20 cellular contexts compared by ENCODE assay signal in the genomic region with DNA sequence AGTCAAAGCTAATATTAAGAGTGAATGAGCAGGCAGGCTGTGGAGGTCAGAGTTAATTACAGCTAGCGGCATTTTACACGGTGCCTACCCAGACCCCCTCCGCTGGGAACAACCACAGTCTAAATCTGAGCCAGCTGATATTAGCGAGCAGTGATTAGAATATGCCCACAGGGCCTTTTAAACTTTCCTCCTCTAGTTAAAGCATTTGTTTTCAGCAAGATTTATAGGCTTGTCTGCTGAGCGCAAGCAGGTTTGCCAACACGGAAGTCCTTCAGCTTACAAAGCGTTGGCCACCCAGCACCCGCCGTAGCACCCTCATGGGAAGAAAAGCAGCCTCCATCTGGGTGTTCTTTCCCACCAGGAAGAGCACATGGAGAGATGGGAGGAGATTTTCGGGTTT.
DNase-seq lines count a peak whose midpoint lies in the region; ATAC-seq and TF ChIP-seq lines count a peak whose summit lies in the region.
"Had no signal": no experiment of that assay in that cellular context is flagged by ENCODE, and none has a peak within 500 bp of the region (broad histone marks: within the 10 kb centered on the region; RNA-seq: fewer than 3 reads in every experiment).

No MANE protein-coding gene starts in this region.

- TF ChIP-seq CTCF in mucosa of descending colon (IDR thresholded peaks at IDR 0.05) (no peak), PC-3 (conservative IDR thresholded peaks at IDR 0.05; ENCODE audit: low read depth, low read length) (no peak)

- H3K27ac ChIP-seq in PC-3 (ENCODE audit: low read length): no peak overlapping the region
- H3K27ac ChIP-seq: RWPE1, skin epidermis, stomach, upper lobe of left lung had no signal

- no peak overlapping the region for H3K9ac ChIP-seq in PC-3 (ENCODE audit: low read length)

- H3K4me2 ChIP-seq in PC-3 (ENCODE audit: low read length): no peak overlapping the region
- H3K4me2 ChIP-seq: GM23338 had no signal

- POLR2A ChIA-PET in PC-3 (lab: Charles Lee; ENCODE audit: unreplicated experiment): no interaction called here

- H2AFZ ChIP-seq in PC-3 (ENCODE audit: low read length): no peak overlapping the region
- H2AFZ ChIP-seq: GM23338 had no signal

- no peaks in the 10 kb centered on the region for H4K20me1 ChIP-seq in PC-3 (ENCODE audit: low read length)

- CTCF ChIA-PET in PC-3 (lab: Charles Lee): no interaction called here

- H3K9me2 ChIP-seq in PC-3 (replicated peaks; ENCODE audit: low read length): no peaks in the 10 kb centered on the region

- H3K4me3 ChIP-seq in mucosa of descending colon: no peak overlapping the region
- H3K4me3 ChIP-seq in PC-3 (ENCODE audit: low read length): no peak overlapping the region
- H3K4me3 ChIP-seq: GM23338, skin epidermis, stomach, upper lobe of left lung had no signal

- no TSS peak for BruUV-seq in PC-3 (replicated peaks; lab: Mats Ljungman, UMichigan)

- no peaks in the 10 kb centered on the region for H3K79me2 ChIP-seq in PC-3 (ENCODE audit: low read length)

- peaks cover 30% of the 10 kb centered on the region for H3K27me3 ChIP-seq in PC-3 (ENCODE audit: low read length)
- H3K27me3 ChIP-seq: upper lobe of left lung had no signal

- H3K36me3 ChIP-seq in mucosa of descending colon (ENCODE audit: low read depth) (no peaks in the 10 kb centered on the region), PC-3 (ENCODE audit: low read depth, low read length) (no peaks in the 10 kb centered on the region)
- H3K36me3 ChIP-seq: stomach, upper lobe of left lung had no signal

- no peaks in the 10 kb centered on the region for H3F3A ChIP-seq in PC-3 (ENCODE audit: low read length, unreplicated experiment)

- H3K9me3 ChIP-seq in mucosa of descending colon (no peaks in the 10 kb centered on the region), PC-3 (ENCODE audit: low read length) (no peaks in the 10 kb centered on the region)
- H3K9me3 ChIP-seq: stomach, upper lobe of left lung had no signal

- intact Hi-C loops in mucosa of descending colon (cut with DNase I, micrococcal nuclease): no loop called here
- intact Hi-C loops in PC-3 (cut with micrococcal nuclease): no loop called here
- intact Hi-C loops in posterior cingulate gyrus (cut with DNase I): no loop called here

- peaks cover 33% of the 10 kb centered on the region for H3K4me1 ChIP-seq in mucosa of descending colon (ENCODE audit: low read depth)
- H3K4me1 ChIP-seq in PC-3 (ENCODE audit: insufficient read depth, low read length): peaks cover 16% of the 10 kb centered on the region
- H3K4me1 ChIP-seq: upper lobe of left lung had no signal

- DNase-seq in DMS79 (lab: John Stamatoyannopoulos, UW): peak; percentile 50
- peak; percentile 45 for DNase-seq in NCI-H1092 (lab: John Stamatoyannopoulos, UW)
- DNase-seq in NCI-H748 (lab: John Stamatoyannopoulos, UW; ENCODE audit: unreplicated experiment): peak; percentile 58
- DNase-seq in mucosa of descending colon: peak in 2 of 3 donors; percentile 43 to 60
- no peak for DNase-seq in PC-3
- no peak for DNase-seq in stimulated activated CD4-positive, alpha-beta T cell treated with anti-CD3 and anti-CD28 coated beads, Interleukin-2, amount 100 ng/mL, for 24 hours
- DNase-seq in posterior cingulate gyrus: no peak
- DNase-seq: activated CD4-positive, alpha-beta T cell treated with anti-CD3 and anti-CD28 coated beads, Interleukin-2, amount 50 U/mL, for 1 hour; activated CD8-positive, alpha-beta memory T cell treated with anti-CD3 and anti-CD28 coated beads, Interleukin-2, amount 50 U/mL, for 48 hours; activated effector memory CD4-positive, alpha-beta T cell treated with anti-CD3 and anti-CD28 coated beads, Interleukin-2, amount 50 U/mL, for 16 hours; mesenchymal stem cell; naive thymus-derived CD8-positive, alpha-beta T cell; NCI-H1930; stimulated activated CD4-positive, alpha-beta T cell treated with anti-CD3 and anti-CD28 coated beads, Interleukin-4, amount 100 ng/mL, for 24 hours; stomach; upper lobe of left lung had no signal

- ATAC-seq in mucosa of descending colon: peak; percentile 49
- ATAC-seq in PC-3: no peak
- no peak for ATAC-seq in GM21737 (IDR thresholded peaks at IDR 0.05; ENCODE audit: unreplicated experiment)
- ATAC-seq: GM23338; naive thymus-derived CD8-positive, alpha-beta T cell had no signal

Comparison
In these comparisons a context has a peak if more than half of its experiments do, and no peak if none do; other contexts are left out.
1. DNase-seq: peak in DMS79 (single experiment), NCI-H1092 (single experiment), NCI-H748 (single experiment) and mucosa of descending colon (2 of 3); none in PC-3 (single experiment), stimulated activated CD4-positive, alpha-beta T cell treated with anti-CD3 and anti-CD28 coated beads, Interleukin-2, amount 100 ng/mL, for 24 hours (0 of 2) and posterior cingulate gyrus (0 of 10).